In the genomic region with DNA sequence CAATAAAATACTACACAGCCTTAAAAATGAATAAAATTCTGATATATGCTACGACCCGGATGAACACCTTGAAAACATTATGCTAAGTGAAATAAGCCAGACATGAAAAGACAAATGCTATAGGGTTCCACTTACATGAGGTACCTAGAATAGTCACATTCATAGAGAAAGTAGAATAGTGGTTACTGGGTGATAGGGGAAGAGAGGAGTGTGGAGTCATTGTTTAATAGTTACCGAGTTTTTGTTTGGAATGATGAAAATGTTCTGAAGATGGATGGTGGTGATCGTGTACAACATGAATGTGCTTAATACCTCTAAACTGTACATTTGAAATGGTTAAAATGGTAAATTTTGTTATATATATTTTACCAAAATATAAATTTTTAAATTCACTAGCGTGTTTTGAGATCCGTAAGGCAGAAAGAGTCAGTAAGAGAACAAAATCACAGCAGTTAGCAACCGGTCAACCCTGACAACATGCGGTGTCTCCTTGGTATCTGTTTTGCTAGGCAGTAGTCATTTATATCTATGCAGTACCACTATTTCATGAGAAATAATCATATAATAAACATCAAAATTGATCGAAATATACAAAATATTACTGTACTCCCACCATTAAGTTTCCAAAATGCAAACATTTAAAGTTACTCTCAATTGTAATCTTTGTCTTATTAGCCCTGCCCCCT, we compare ENCODE assay signal across 33 cellular contexts. TPM values are rescaled to one million over a fixed set of nuclear protein-coding genes. Genes with fewer than 3 reads are reported as not detected.
"Had no signal": no experiment of that assay in that cellular context is flagged by ENCODE, and none has a peak within 500 bp of the region (broad histone marks: within the 10 kb centered on the region; RNA-seq: fewer than 3 reads in every experiment).

No MANE protein-coding gene starts in this region.

- H3K27ac Mint-ChIP-seq: activated CD4-positive, alpha-beta memory T cell treated with anti-CD3 and anti-CD28 coated beads for 36 hours; activated CD4-positive, alpha-beta T cell treated with anti-CD3 and anti-CD28 coated beads for 36 hours; activated CD4-positive, alpha-beta T cell treated with anti-CD3 and anti-CD28 coated beads, Interleukin-2, amount 10 ng/mL, durations not matched to agents 24 days and 14 days; activated CD8-positive, alpha-beta memory T cell treated with anti-CD3 and anti-CD28 coated beads, Interleukin-2, amount 10 ng/mL, durations not matched to agents 7 days and 5 days; activated CD8-positive, alpha-beta T cell treated with anti-CD3 and anti-CD28 coated beads, Interleukin-2, amount 10 ng/mL, durations not matched to agents 7 days and 5 days; activated naive CD4-positive, alpha-beta T cell treated with anti-CD3 and anti-CD28 coated beads for 36 hours; activated naive CD4-positive, alpha-beta T cell treated with anti-CD3 and anti-CD28 coated beads, Interleukin-2, amount 50 U/mL, for 24 hours; activated naive CD8-positive, alpha-beta T cell treated with anti-CD3 and anti-CD28 coated beads for 36 hours; activated naive CD8-positive, alpha-beta T cell treated with anti-CD3 and anti-CD28 coated beads, Interleukin-2, amount 50 U/mL, for 24 hours; activated T-helper 1 cell treated with anti-CD3 and anti-CD28 coated beads, Interleukin-12 subunit alpha, Interleukin-12 subunit beta, Interleukin-2, Interleukin-4 antibody, amounts not matched to agents 30 ng/mL and 10 ng/mL and 1 ng/mL, durations not matched to agents 14 hours and 24 hours and 36 hours; activated T-helper 2 cell treated with anti-CD3 and anti-CD28 coated beads, Interferon-gamma antibody, Interleukin-2, Interleukin-4, amounts not matched to agents 10 μg/mL and 5 μg/mL and 100 μg/mL, durations not matched to agents 14 hours and 24 hours and 36 hours; effector memory CD8-positive, alpha-beta T cell had no signal

- H3K4me1 Mint-ChIP-seq: activated CD4-positive, alpha-beta T cell treated with anti-CD3 and anti-CD28 coated beads for 36 hours; activated CD4-positive, alpha-beta T cell treated with anti-CD3 and anti-CD28 coated beads, Interleukin-2, amount 10 ng/mL, durations not matched to agents 24 days and 14 days; activated CD8-positive, alpha-beta memory T cell treated with anti-CD3 and anti-CD28 coated beads, Interleukin-2, amount 10 ng/mL, durations not matched to agents 7 days and 5 days; activated naive CD4-positive, alpha-beta T cell treated with anti-CD3 and anti-CD28 coated beads, Interleukin-2, amount 50 U/mL, for 24 hours; activated naive CD8-positive, alpha-beta T cell treated with anti-CD3 and anti-CD28 coated beads for 36 hours; activated naive CD8-positive, alpha-beta T cell treated with anti-CD3 and anti-CD28 coated beads, Interleukin-2, amount 50 U/mL, for 24 hours had no signal

- H3K9me3 Mint-ChIP-seq: activated CD4-positive, alpha-beta memory T cell treated with anti-CD3 and anti-CD28 coated beads for 36 hours; activated CD4-positive, alpha-beta T cell treated with anti-CD3 and anti-CD28 coated beads, Interleukin-2, amount 10 ng/mL, durations not matched to agents 24 days and 14 days; activated naive CD4-positive, alpha-beta T cell treated with anti-CD3 and anti-CD28 coated beads, Interleukin-2, amount 50 U/mL, for 24 hours; activated naive CD8-positive, alpha-beta T cell treated with anti-CD3 and anti-CD28 coated beads for 36 hours; activated naive CD8-positive, alpha-beta T cell treated with anti-CD3 and anti-CD28 coated beads, Interleukin-2, amount 50 U/mL, for 24 hours; activated T-helper 1 cell treated with anti-CD3 and anti-CD28 coated beads, Interleukin-12 subunit alpha, Interleukin-12 subunit beta, Interleukin-2, Interleukin-4 antibody, amounts not matched to agents 30 ng/mL and 10 ng/mL and 1 ng/mL, durations not matched to agents 14 hours and 24 hours and 36 hours; activated T-helper 2 cell treated with anti-CD3 and anti-CD28 coated beads, Interferon-gamma antibody, Interleukin-2, Interleukin-4, amounts not matched to agents 10 μg/mL and 5 μg/mL and 100 μg/mL, durations not matched to agents 14 hours and 24 hours and 36 hours had no signal

- DNase-seq: activated CD4-positive, alpha-beta memory T cell treated with anti-CD3 and anti-CD28 coated beads for 36 hours; activated CD4-positive, alpha-beta T cell treated with anti-CD3 and anti-CD28 coated beads for 36 hours; activated CD4-positive, alpha-beta T cell treated with anti-CD3 and anti-CD28 coated beads, Interleukin-2, amount 10 ng/mL, durations not matched to agents 24 days and 14 days; activated CD4-positive, CD25-positive, alpha-beta regulatory T cell; activated CD4-positive, CD25-positive, alpha-beta regulatory T cell treated with anti-CD3 and anti-CD28 coated beads, Interleukin-2, amount 50 U/mL, for 72 hours; activated CD8-positive, alpha-beta memory T cell treated with anti-CD3 and anti-CD28 coated beads, Interleukin-2, amount 10 ng/mL, durations not matched to agents 7 days and 5 days; activated CD8-positive, alpha-beta memory T cell treated with anti-CD3 and anti-CD28 coated beads, Interleukin-2, amount 50 U/mL, for 4 hours; activated CD8-positive, alpha-beta T cell treated with anti-CD3 and anti-CD28 coated beads, Interleukin-2, amount 10 ng/mL, durations not matched to agents 7 days and 5 days; activated effector memory CD4-positive, alpha-beta T cell treated with anti-CD3 and anti-CD28 coated beads, Interleukin-2, amount 50 U/mL, for 16 hours; activated naive CD4-positive, alpha-beta T cell treated with anti-CD3 and anti-CD28 coated beads for 36 hours; activated naive CD8-positive, alpha-beta T cell treated with anti-CD3 and anti-CD28 coated beads for 36 hours; activated naive CD8-positive, alpha-beta T cell treated with anti-CD3 and anti-CD28 coated beads, Interleukin-2, amount 50 U/mL, for 24 hours; activated T-cell treated with anti-CD3 and anti-CD28 coated beads, Interleukin-2, amount 50 U/mL, for 1 hour; activated T-cell treated with anti-CD3 and anti-CD28 coated beads, Interleukin-2, amount 50 U/mL, for 48 hours; adrenal gland; amygdala; aorta; body of pancreas; caudate nucleus; cortex of kidney; dermis blood vessel endothelial cell; effector CD4-positive, alpha-beta T cell; effector memory CD8-positive, alpha-beta T cell; esophagus squamous epithelium; foreskin melanocyte; heart right ventricle; T-helper 2 cell had no signal

- ATAC-seq: activated CD4-positive, alpha-beta T cell treated with anti-CD3 and anti-CD28 coated beads for 36 hours; activated CD8-positive, alpha-beta memory T cell treated with anti-CD3 and anti-CD28 coated beads, Interleukin-2, amount 10 ng/mL, durations not matched to agents 7 days and 5 days; activated CD8-positive, alpha-beta T cell treated with anti-CD3 and anti-CD28 coated beads, Interleukin-2, amount 10 ng/mL, durations not matched to agents 7 days and 5 days; activated naive CD8-positive, alpha-beta T cell treated with anti-CD3 and anti-CD28 coated beads, Interleukin-2, amount 50 U/mL, for 24 hours; body of pancreas; effector memory CD8-positive, alpha-beta T cell; gastroesophageal sphincter; heart right ventricle had no signal

- H3K4me3 ChIP-seq: adrenal gland, body of pancreas, esophagus squamous epithelium, gastroesophageal sphincter, heart right ventricle had no signal

- H3K4me1 ChIP-seq: adrenal gland, esophagus squamous epithelium, gastroesophageal sphincter, heart right ventricle had no signal

- H3K36me3 ChIP-seq: adrenal gland, esophagus squamous epithelium, gastroesophageal sphincter, heart right ventricle had no signal

- H3K27me3 Mint-ChIP-seq: activated CD4-positive, alpha-beta memory T cell treated with anti-CD3 and anti-CD28 coated beads for 36 hours; activated CD4-positive, alpha-beta T cell treated with anti-CD3 and anti-CD28 coated beads for 36 hours; activated CD4-positive, alpha-beta T cell treated with anti-CD3 and anti-CD28 coated beads, Interleukin-2, amount 10 ng/mL, durations not matched to agents 24 days and 14 days; activated CD8-positive, alpha-beta memory T cell treated with anti-CD3 and anti-CD28 coated beads, Interleukin-2, amount 10 ng/mL, durations not matched to agents 7 days and 5 days; activated naive CD4-positive, alpha-beta T cell treated with anti-CD3 and anti-CD28 coated beads, Interleukin-2, amount 50 U/mL, for 24 hours; activated naive CD8-positive, alpha-beta T cell treated with anti-CD3 and anti-CD28 coated beads, Interleukin-2, amount 50 U/mL, for 24 hours; effector memory CD8-positive, alpha-beta T cell had no signal

- H3K27me3 ChIP-seq: adrenal gland, body of pancreas, esophagus squamous epithelium had no signal

- H3K4me3 Mint-ChIP-seq: activated CD4-positive, alpha-beta memory T cell treated with anti-CD3 and anti-CD28 coated beads for 36 hours; activated CD4-positive, alpha-beta T cell treated with anti-CD3 and anti-CD28 coated beads for 36 hours; activated CD4-positive, alpha-beta T cell treated with anti-CD3 and anti-CD28 coated beads, Interleukin-2, amount 10 ng/mL, durations not matched to agents 24 days and 14 days; activated CD8-positive, alpha-beta memory T cell treated with anti-CD3 and anti-CD28 coated beads, Interleukin-2, amount 10 ng/mL, durations not matched to agents 7 days and 5 days; activated CD8-positive, alpha-beta T cell treated with anti-CD3 and anti-CD28 coated beads, Interleukin-2, amount 10 ng/mL, durations not matched to agents 7 days and 5 days; activated naive CD4-positive, alpha-beta T cell treated with anti-CD3 and anti-CD28 coated beads for 36 hours; activated naive CD4-positive, alpha-beta T cell treated with anti-CD3 and anti-CD28 coated beads, Interleukin-2, amount 50 U/mL, for 24 hours; activated naive CD8-positive, alpha-beta T cell treated with anti-CD3 and anti-CD28 coated beads for 36 hours; activated naive CD8-positive, alpha-beta T cell treated with anti-CD3 and anti-CD28 coated beads, Interleukin-2, amount 50 U/mL, for 24 hours; activated T-helper 1 cell treated with anti-CD3 and anti-CD28 coated beads, Interleukin-12 subunit alpha, Interleukin-12 subunit beta, Interleukin-2, Interleukin-4 antibody, amounts not matched to agents 30 ng/mL and 10 ng/mL and 1 ng/mL, durations not matched to agents 14 hours and 24 hours and 36 hours; effector memory CD8-positive, alpha-beta T cell had no signal

- H3K27ac ChIP-seq: adrenal gland, body of pancreas, epithelial cell of prostate, esophagus squamous epithelium, gastroesophageal sphincter, heart right ventricle had no signal

- H3K36me3 Mint-ChIP-seq: activated CD4-positive, alpha-beta memory T cell treated with anti-CD3 and anti-CD28 coated beads for 36 hours; activated CD8-positive, alpha-beta memory T cell treated with anti-CD3 and anti-CD28 coated beads, Interleukin-2, amount 10 ng/mL, durations not matched to agents 7 days and 5 days; activated naive CD4-positive, alpha-beta T cell treated with anti-CD3 and anti-CD28 coated beads, Interleukin-2, amount 50 U/mL, for 24 hours; activated naive CD8-positive, alpha-beta T cell treated with anti-CD3 and anti-CD28 coated beads for 36 hours had no signal

RNA-seq across cellular contexts. Expression of gene SCN9A, which starts 11.1 kb away (rescaled TPM):
- total RNA-seq: activated CD4-positive, alpha-beta memory T cell treated with anti-CD3 and anti-CD28 coated beads for 36 hours; activated CD4-positive, alpha-beta T cell treated with anti-CD3 and anti-CD28 coated beads, Interleukin-2, amount 10 ng/mL, durations not matched to agents 24 days and 14 days; activated CD8-positive, alpha-beta memory T cell treated with anti-CD3 and anti-CD28 coated beads for 36 hours; activated CD8-positive, alpha-beta memory T cell treated with anti-CD3 and anti-CD28 coated beads, Interleukin-2, amount 10 ng/mL, durations not matched to agents 7 days and 5 days; activated naive CD4-positive, alpha-beta T cell treated with anti-CD3 and anti-CD28 coated beads for 36 hours; activated naive CD8-positive, alpha-beta T cell treated with anti-CD3 and anti-CD28 coated beads for 36 hours; activated T-helper 2 cell treated with anti-CD3 and anti-CD28 coated beads, Interferon-gamma antibody, Interleukin-2, Interleukin-4, amounts not matched to agents 10 μg/mL and 5 μg/mL and 100 μg/mL, durations not matched to agents 14 hours and 24 hours and 36 hours had no signal
